ENCODE assay signal across 9 cellular contexts in genomic region chr5:67004730-67005350, GRCh38.
DNase-seq lines count a peak whose midpoint lies in the region; ATAC-seq and FAIRE-seq lines count a peak whose summit lies in the region.
"Had no signal": no experiment of that assay in that cellular context is flagged by ENCODE, and none has a peak within 500 bp of the region (broad histone marks: within the 10 kb centered on the region; RNA-seq: fewer than 3 reads in every experiment).

No MANE protein-coding gene starts in this region.

- POLR2A ChIA-PET in activated naive CD8-positive, alpha-beta T cell treated with anti-CD3 and anti-CD28 coated beads, Interleukin-2, amount 10 ng/mL, durations not matched to agents 7 days and 5 days (lab: Charles Lee), result interaction anchor here (0.6 to 1.5 kb wide), 5 partner anchors 8 to 162 kb away, joined by 3 to 4 read pairs (median 3); no protein-coding TSS in a partner anchor

- H3K36me3 Mint-ChIP-seq in activated naive CD8-positive, alpha-beta T cell treated with anti-CD3 and anti-CD28 coated beads, Interleukin-2, amount 10 ng/mL, durations not matched to agents 7 days and 5 days, result peaks cover 2% of the 10 kb centered on the region
- H3K36me3 Mint-ChIP-seq in immature natural killer cell, result no peaks in the 10 kb centered on the region

- H3K27me3 Mint-ChIP-seq in activated naive CD8-positive, alpha-beta T cell treated with anti-CD3 and anti-CD28 coated beads, Interleukin-2, amount 10 ng/mL, durations not matched to agents 7 days and 5 days, result peaks cover 9% of the 10 kb centered on the region
- H3K27me3 Mint-ChIP-seq in immature natural killer cell (ENCODE audit: low read depth in 3 of 3), result peaks cover 0 to 4% (median 4%) of the 10 kb centered on the region in 3 donors

- peaks cover 0 to 70% (median 59%) of the 10 kb centered on the region in 5 donors for H3K4me1 ChIP-seq in subcutaneous abdominal adipose tissue (ENCODE audit: control insufficient read depth in 5 of 5, insufficient read depth in 5 of 5, low read length in 5 of 5)

- no peak for FAIRE-seq in RCC 7860 (lab: Jason Lieb, UNC)
- FAIRE-seq: A204.1 had no signal

- no peaks in the 10 kb centered on the region for H3K9me3 Mint-ChIP-seq in activated naive CD8-positive, alpha-beta T cell treated with anti-CD3 and anti-CD28 coated beads, Interleukin-2, amount 10 ng/mL, durations not matched to agents 7 days and 5 days
- H3K9me3 Mint-ChIP-seq in immature natural killer cell, result no peaks in the 10 kb centered on the region

- H3K27ac Mint-ChIP-seq in activated naive CD8-positive, alpha-beta T cell treated with anti-CD3 and anti-CD28 coated beads, Interleukin-2, amount 10 ng/mL, durations not matched to agents 7 days and 5 days, result peak overlapping the region; percentile 80
- peak overlapping the region; percentile 87 to 96 (median 90) for H3K27ac Mint-ChIP-seq in immature natural killer cell

- no peak for ATAC-seq in activated naive CD8-positive, alpha-beta T cell treated with anti-CD3 and anti-CD28 coated beads, Interleukin-2, amount 10 ng/mL, durations not matched to agents 7 days and 5 days (ENCODE audit: low read depth)

- peak overlapping the region; percentile 66 to 81 (median 74) for H3K4me3 ChIP-seq in subcutaneous abdominal adipose tissue (ENCODE audit: low read depth in 1 of 5, low read length in 5 of 5)

- DNase-seq in DMS 273 (lab: John Stamatoyannopoulos, UW; ENCODE audit: unreplicated experiment) (peak; percentile 26), DMS 273 treated with DMSO at 0.1 percent for 48 hours (lab: John Stamatoyannopoulos, UW) (no peak), immature natural killer cell (no peak), NCI-H446 treated with DMSO at 0.1 percent for 48 hours (lab: John Stamatoyannopoulos, UW) (no peak), head of caudate nucleus (no peak), RCC 7860 (ENCODE audit: low spot score) (no peak)
- DNase-seq in activated naive CD8-positive, alpha-beta T cell treated with anti-CD3 and anti-CD28 coated beads, Interleukin-2, amount 10 ng/mL, durations not matched to agents 7 days and 5 days, result no peak

- peak overlapping the region; percentile 40 to 82 (median 76) for H3K9ac ChIP-seq in subcutaneous abdominal adipose tissue (ENCODE audit: low read length in 5 of 5)

- peak overlapping the region; percentile 93 for H3K4me3 Mint-ChIP-seq in activated naive CD8-positive, alpha-beta T cell treated with anti-CD3 and anti-CD28 coated beads, Interleukin-2, amount 10 ng/mL, durations not matched to agents 7 days and 5 days
- peak overlapping the region; percentile 94 to 99 (median 95) for H3K4me3 Mint-ChIP-seq in immature natural killer cell

- H3K9me3 ChIP-seq in subcutaneous abdominal adipose tissue (ENCODE audit: control insufficient read depth in 5 of 5, low read length in 5 of 5), result no peaks in the 10 kb centered on the region

- intact Hi-C loops in head of caudate nucleus (cut with DNase I), result no loop called here

- no peaks in the 10 kb centered on the region for H3K27me3 ChIP-seq in subcutaneous abdominal adipose tissue (ENCODE audit: control insufficient read depth in 5 of 5, insufficient read depth in 4 of 5, low read length in 5 of 5)

- no peaks in the 10 kb centered on the region for H3K36me3 ChIP-seq in subcutaneous abdominal adipose tissue (ENCODE audit: control insufficient read depth in 5 of 5, insufficient read depth in 5 of 5, low read length in 5 of 5)

- H3K27ac ChIP-seq in subcutaneous abdominal adipose tissue (ENCODE audit: low read depth, low read length), result peak overlapping the region; percentile 90

- peaks cover 27% of the 10 kb centered on the region for H3K4me1 Mint-ChIP-seq in activated naive CD8-positive, alpha-beta T cell treated with anti-CD3 and anti-CD28 coated beads, Interleukin-2, amount 10 ng/mL, durations not matched to agents 7 days and 5 days
- peaks cover 20 to 35% of the 10 kb centered on the region in 2 donors for H3K4me1 Mint-ChIP-seq in immature natural killer cell
